ENCODE assay signal across 8 cellular contexts in the genomic region with DNA sequence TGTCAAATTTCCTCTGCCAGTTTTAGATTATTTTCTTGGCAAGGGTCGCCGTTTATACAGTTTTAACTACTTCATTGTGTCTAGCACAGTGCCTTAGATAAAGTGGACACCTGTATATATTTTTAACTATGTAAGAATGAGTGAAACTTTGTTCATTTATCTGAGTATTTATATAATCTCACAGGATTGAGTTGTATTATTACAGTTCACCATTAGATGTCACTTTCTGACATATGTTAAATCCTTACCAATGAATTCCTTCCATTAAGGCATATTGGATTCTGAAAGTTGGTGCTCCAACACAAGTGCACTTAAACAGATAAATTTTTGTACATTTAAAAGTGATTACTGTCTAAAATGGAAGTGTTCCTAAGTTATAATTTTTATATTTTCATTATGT. TPM values are rescaled to one million over a fixed set of nuclear protein-coding genes. Genes with fewer than 3 reads are reported as not detected.
DNase-seq lines count a peak whose midpoint lies in the region; ATAC-seq and TF ChIP-seq lines count a peak whose summit lies in the region.

No MANE protein-coding gene starts in this region.

- H3K27me3 Mint-ChIP-seq in CD14-positive monocyte (ENCODE audit: low read depth in 3 of 3) = peaks cover 0 to 1% (median 0%) of the 10 kb centered on the region in 3 donors

- TF ChIP-seq CTCF in CD14-positive monocyte (IDR thresholded peaks at IDR 0.05) = peak; percentile 30
- peak in 1 of 2 donors; percentile 35 for TF ChIP-seq CTCF in left lung (IDR thresholded peaks at IDR 0.05)
- no peak for TF ChIP-seq CTCF in WERI-Rb-1 (IDR thresholded peaks at IDR 0.05; ENCODE audit: low read depth, low read length)

- peaks cover 11% of the 10 kb centered on the region for H3K4me1 Mint-ChIP-seq in CD14-positive monocyte

- intact Hi-C loops in CD14-positive monocyte (cut with micrococcal nuclease) (no loop called here), left lung (cut with DNase I) (no loop called here)

- H3K4me1 ChIP-seq in left lung = peaks cover 0 to 11% of the 10 kb centered on the region in 2 donors

- no peak overlapping the region for H3K27ac Mint-ChIP-seq in CD14-positive monocyte

- no peak overlapping the region for H3K4me3 Mint-ChIP-seq in CD14-positive monocyte

- H3K27me3 ChIP-seq in left lung (no peaks in the 10 kb centered on the region), WERI-Rb-1 (ENCODE audit: insufficient read depth, low read depth, severe bottlenecking) (no peaks in the 10 kb centered on the region)

- peaks cover 11 to 20% of the 10 kb centered on the region in 2 donors for H3K36me3 Mint-ChIP-seq in CD14-positive monocyte

- DNase-seq in CD14-positive monocyte (ENCODE audit: low spot score) = no peak
- peak; percentile 8 for DNase-seq in HT1080 (ENCODE audit: low read depth)
- DNase-seq in amniotic epithelial cell (ENCODE audit: low read depth) = peak; percentile 55
- no peak for DNase-seq in left lung
- DNase-seq in WERI-Rb-1 = no peak
- DNase-seq in activated gamma-delta T cell treated with Interleukin-2 at 50 U/mL for 16 hours = no peak
- DNase-seq in activated CD4-positive, alpha-beta T cell treated with anti-CD3 and anti-CD28 coated beads, Interleukin-2, amount 50 U/mL, for 48 hours = no peak

- no peak overlapping the region for H3K4me3 ChIP-seq in left lung
- H3K4me3 ChIP-seq in WERI-Rb-1 (ENCODE audit: low read depth, low read length) = no peak overlapping the region

- H3K9me3 Mint-ChIP-seq in CD14-positive monocyte = peaks cover 0 to 4% (median 2%) of the 10 kb centered on the region in 7 donors

- no peaks in the 10 kb centered on the region for H3K9me3 ChIP-seq in left lung
- H3K9me3 ChIP-seq in WERI-Rb-1 (ENCODE audit: severe bottlenecking) = no peaks in the 10 kb centered on the region

- H3K27ac ChIP-seq in left lung = no peak overlapping the region
- H3K27ac ChIP-seq in WERI-Rb-1 = no peak overlapping the region

- H3K36me3 ChIP-seq in left lung (peaks cover 0 to 7% of the 10 kb centered on the region in 2 donors), WERI-Rb-1 (no peaks in the 10 kb centered on the region)

- ATAC-seq in left lung = peak; percentile 69
- ATAC-seq in HG03354 (IDR thresholded peaks at IDR 0.05; ENCODE audit: poor library complexity, severe bottlenecking, unreplicated experiment) = no peak

RNA-seq across cellular contexts. Expression of a gene that starts 43.0 kb away (rescaled TPM):
- 1 to 10 TPM; 7.0 to 8.8 TPM for polyA plus RNA-seq in CD14-positive monocyte
- total RNA-seq in HT1080 (2014; rRNA removed; shearing (Covaris generic)) = 34.5 and 37.8 TPM in 2 replicates
- 29.3 and 35.7 TPM in 2 replicates for polyA plus RNA-seq in HT1080 (2015; cell fraction: cytosol; rRNA removed)
- polyA plus RNA-seq in HT1080 (2015; cell fraction: nucleus; rRNA removed) = 30.1 and 33.5 TPM in 2 replicates
- 10 to 100 TPM; 58.9 to 60.5 TPM for total RNA-seq in left lung

Comparison
In these comparisons a context has a peak if more than half of its experiments do, and no peak if none do; other contexts are left out.
1. DNase-seq: peak in HT1080 (single experiment) and amniotic epithelial cell (single experiment); none in CD14-positive monocyte (single experiment), left lung (0 of 2), WERI-Rb-1 (single experiment), activated gamma-delta T cell treated with Interleukin-2 at 50 U/mL for 16 hours (single experiment) and activated CD4-positive, alpha-beta T cell treated with anti-CD3 and anti-CD28 coated beads, Interleukin-2, amount 50 U/mL, for 48 hours (0 of 2).